In genomic region chr10:3043512-3044368, GRCh38 we compare ENCODE assay signal across 8 cellular contexts. TPM values are rescaled to one million over a fixed set of nuclear protein-coding genes. Genes with fewer than 3 reads are reported as not detected.
A peak's percentile ranks its signal among the peaks of the same experiment; 100 is the strongest.
DNase-seq lines count a peak whose midpoint lies in the region; ATAC-seq and TF ChIP-seq lines count a peak whose summit lies in the region.

No MANE protein-coding gene starts in this region.

- DNase-seq in KBM-7: peak; percentile 74
- DNase-seq in RKO (ENCODE audit: low spot score): peak; percentile 85
- peak; percentile 41 for DNase-seq in activated naive CD8-positive, alpha-beta T cell treated with anti-CD3 and anti-CD28 coated beads for 36 hours
- peak; percentile 45 to 84 (median 72) for DNase-seq in head of caudate nucleus
- DNase-seq in progenitor cell of endocrine pancreas (ENCODE audit: low spot score, unreplicated experiment): peak; percentile 30

- peaks cover 16% of the 10 kb centered on the region for H3K27me3 Mint-ChIP-seq in activated naive CD8-positive, alpha-beta T cell treated with anti-CD3 and anti-CD28 coated beads for 36 hours
- no peaks in the 10 kb centered on the region for H3K27me3 Mint-ChIP-seq in progenitor cell of endocrine pancreas

- no peak overlapping the region for H3K27ac Mint-ChIP-seq in activated naive CD8-positive, alpha-beta T cell treated with anti-CD3 and anti-CD28 coated beads for 36 hours
- H3K27ac Mint-ChIP-seq in progenitor cell of endocrine pancreas: no peak overlapping the region

- H3K9me3 ChIP-seq in DOHH2 (ENCODE audit: control insufficient read depth, insufficient read depth, low read length): no peaks in the 10 kb centered on the region

- intact Hi-C loops in head of caudate nucleus (cut with DNase I): loop anchor here (5.0 kb wide), 1 partner anchor 116 kb away; no protein-coding TSS in a partner anchor

- in situ Hi-C loops in KBM-7 (cut with MboI; ENCODE audit: low pct_unique_long_range_greater_than_20kb, low sequenced_read_pairs): no loop called here

- H3K4me3 ChIP-seq in DOHH2 (ENCODE audit: low read length): no peak overlapping the region

- peak; percentile 65 for TF ChIP-seq CTCF in DOHH2 (IDR thresholded peaks at IDR 0.05; ENCODE audit: low read depth, low read length, poor library complexity, severe bottlenecking)
- peak; percentile 82 for TF ChIP-seq CTCF in progenitor cell of endocrine pancreas (IDR thresholded peaks at IDR 0.05; ENCODE audit: unreplicated experiment)

- H3K4me2 ChIP-seq in DOHH2 (ENCODE audit: low read length): no peak overlapping the region

- H3K27ac ChIP-seq in DOHH2 (ENCODE audit: low read depth, low read length): no peak overlapping the region

- no peak overlapping the region for H3K4me3 Mint-ChIP-seq in activated naive CD8-positive, alpha-beta T cell treated with anti-CD3 and anti-CD28 coated beads for 36 hours
- no peak overlapping the region for H3K4me3 Mint-ChIP-seq in progenitor cell of endocrine pancreas (ENCODE audit: low read depth)

- no peaks in the 10 kb centered on the region for H3K36me3 Mint-ChIP-seq in activated naive CD8-positive, alpha-beta T cell treated with anti-CD3 and anti-CD28 coated beads for 36 hours
- H3K36me3 Mint-ChIP-seq in progenitor cell of endocrine pancreas (ENCODE audit: insufficient read depth): no peaks in the 10 kb centered on the region

- no peaks in the 10 kb centered on the region for H3K4me1 Mint-ChIP-seq in activated naive CD8-positive, alpha-beta T cell treated with anti-CD3 and anti-CD28 coated beads for 36 hours
- peaks cover 3% of the 10 kb centered on the region for H3K4me1 Mint-ChIP-seq in progenitor cell of endocrine pancreas (ENCODE audit: low read depth)

- H3K36me3 ChIP-seq in DOHH2 (ENCODE audit: control insufficient read depth, low read length): no peaks in the 10 kb centered on the region

- H4K20me1 ChIP-seq in DOHH2 (ENCODE audit: control insufficient read depth, insufficient read depth, low read depth, low read length): no peaks in the 10 kb centered on the region

- peaks cover 7% of the 10 kb centered on the region for H3K27me3 ChIP-seq in DOHH2 (ENCODE audit: control insufficient read depth, low read length)

- peaks cover 5% of the 10 kb centered on the region for H3K9me3 Mint-ChIP-seq in activated naive CD8-positive, alpha-beta T cell treated with anti-CD3 and anti-CD28 coated beads for 36 hours
- no peaks in the 10 kb centered on the region for H3K9me3 Mint-ChIP-seq in progenitor cell of endocrine pancreas (ENCODE audit: low read depth)

- no peaks in the 10 kb centered on the region for H3K4me1 ChIP-seq in DOHH2 (ENCODE audit: control insufficient read depth, low read length)

- H3K79me2 ChIP-seq in DOHH2 (ENCODE audit: control insufficient read depth, low read length): no peaks in the 10 kb centered on the region

- peak; percentile 74 for ATAC-seq in GM21515 (IDR thresholded peaks at IDR 0.05; ENCODE audit: unreplicated experiment)
- no peak for ATAC-seq in HG02571 (IDR thresholded peaks at IDR 0.05; ENCODE audit: unreplicated experiment)

- H3F3A ChIP-seq in DOHH2 (ENCODE audit: control insufficient read depth, insufficient read depth): no peaks in the 10 kb centered on the region

- no peaks in the 10 kb centered on the region for H3K9me2 ChIP-seq in DOHH2 (replicated peaks; ENCODE audit: control insufficient read depth, low read length)

RNA-seq across cellular contexts. Expression of gene PFKP, which starts 23.6 kb away (rescaled TPM):
- 100 to 1,000 TPM; 231 to 242 TPM for total RNA-seq in activated naive CD8-positive, alpha-beta T cell treated with anti-CD3 and anti-CD28 coated beads for 36 hours
- total RNA-seq in progenitor cell of endocrine pancreas: 4.8 and 7.3 TPM in 2 replicates

Comparison
In these comparisons a context has a peak if more than half of its experiments do, and no peak if none do; other contexts are left out.
1. DNase-seq: peak in every context shown above with its lines; median percentile 85 in RKO; 74 in KBM-7; 72 in head of caudate nucleus; 41 in activated naive CD8-positive, alpha-beta T cell treated with anti-CD3 and anti-CD28 coated beads for 36 hours; 30 in progenitor cell of endocrine pancreas.
2. RNA of gene PFKP, which starts 23.6 kb away (total RNA-seq): 231 to 242 TPM in activated naive CD8-positive, alpha-beta T cell treated with anti-CD3 and anti-CD28 coated beads for 36 hours; 4.8 to 7.3 TPM in progenitor cell of endocrine pancreas; every median in the first group is over 10 times any median in the second.